In the genomic region with DNA sequence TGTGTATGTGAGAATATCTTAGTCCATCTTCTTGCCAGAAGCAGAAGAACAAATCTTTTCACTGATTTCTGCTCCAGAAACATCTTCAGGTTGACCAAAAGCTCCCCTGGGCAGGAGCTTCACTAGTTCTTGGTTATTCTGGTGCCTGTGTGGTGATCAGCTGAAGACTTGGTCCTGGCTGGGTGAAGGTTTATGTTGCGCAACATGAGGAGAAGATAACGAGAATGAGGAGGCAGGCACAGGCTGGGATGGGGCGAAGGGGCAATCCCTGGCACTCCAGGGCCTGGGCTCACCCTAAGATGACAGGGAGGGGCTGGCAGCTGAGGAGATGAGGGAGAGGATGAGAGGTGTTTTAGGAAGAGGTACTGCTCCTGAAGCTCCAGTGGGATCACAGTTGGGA, we compare ENCODE assay signal across 2 cellular contexts.
A peak's percentile ranks its signal among the peaks of the same experiment; 100 is the strongest.
TF ChIP-seq lines count a peak whose summit lies in the region.

No MANE protein-coding gene starts in this region.

TF ChIP-seq in A549, 52 proteins besides CTCF, POLR2A, EP300 and RAD21 (continued from another document):
- TF ChIP-seq, protein P1, sequence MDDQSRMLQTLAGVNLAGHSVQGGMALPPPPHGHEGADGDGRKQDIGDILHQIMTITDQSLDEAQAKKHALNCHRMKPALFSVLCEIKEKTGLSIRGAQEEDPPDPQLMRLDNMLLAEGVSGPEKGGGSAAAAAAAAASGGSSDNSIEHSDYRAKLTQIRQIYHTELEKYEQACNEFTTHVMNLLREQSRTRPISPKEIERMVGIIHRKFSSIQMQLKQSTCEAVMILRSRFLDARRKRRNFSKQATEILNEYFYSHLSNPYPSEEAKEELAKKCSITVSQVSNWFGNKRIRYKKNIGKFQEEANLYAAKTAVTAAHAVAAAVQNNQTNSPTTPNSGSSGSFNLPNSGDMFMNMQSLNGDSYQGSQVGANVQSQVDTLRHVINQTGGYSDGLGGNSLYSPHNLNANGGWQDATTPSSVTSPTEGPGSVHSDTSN (IDR thresholded peaks at IDR 0.05): no peak
TF ChIP-seq in A549: peak in this region for 1.

TF ChIP-seq in HepG2, 621 proteins besides CTCF, POLR2A, EP300 and RAD21 (continued from another document):
- TF ChIP-seq CEBPG (CRISPR knock-in tag; IDR thresholded peaks at IDR 0.05) (peak; percentile 87), ZNF710 (CRISPR knock-in tag; IDR thresholded peaks at IDR 0.05; ENCODE audit: borderline replicate concordance) (no peak)
